In the genomic region with DNA sequence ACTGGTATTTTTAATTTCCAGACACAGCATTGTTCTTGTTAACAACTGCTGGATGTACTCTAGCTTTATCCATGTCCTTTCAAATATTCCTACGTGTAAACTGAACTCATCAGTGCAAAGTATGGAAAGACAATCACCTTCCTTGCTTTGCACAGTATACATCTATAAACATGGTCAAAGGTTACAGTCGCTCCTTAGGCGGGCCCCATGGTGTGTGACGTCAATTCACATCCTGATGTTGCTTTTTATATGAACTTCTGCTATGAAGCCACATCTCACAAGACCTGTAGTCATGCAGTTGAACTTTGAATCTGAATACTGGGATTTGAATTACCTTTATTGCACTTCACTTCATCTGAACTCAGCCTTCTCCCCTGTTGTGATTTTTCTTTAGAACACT, we compare ENCODE assay signal across 30 cellular contexts.
"Had no signal": no experiment of that assay in that cellular context is flagged by ENCODE, and none has a peak within 500 bp of the region (broad histone marks: within the 10 kb centered on the region; RNA-seq: fewer than 3 reads in every experiment).

No MANE protein-coding gene starts in this region.

- H3K27me3 ChIP-seq: brain microvascular endothelial cell had no signal

- H3K9ac ChIP-seq: KMS-11 had no signal

- H3K4me3 ChIP-seq: SK-N-MC had no signal

- ATAC-seq: activated CD8-positive, alpha-beta T cell treated with anti-CD3 and anti-CD28 coated beads for 36 hours; activated T-cell treated with anti-CD3 and anti-CD28 coated beads, Interleukin-2, amount 50 U/mL, for 72 hours; activated T-helper 17 cell treated with anti-CD3 and anti-CD28 coated beads, Interleukin-2, amount 50 U/mL, for 72 hours; PC-3; Right ventricle myocardium inferior had no signal

- DNase-seq: activated CD4-positive, alpha-beta T cell treated with anti-CD3 and anti-CD28 coated beads, Interleukin-2, amount 10 ng/mL, durations not matched to agents 24 days and 14 days; activated CD4-positive, alpha-beta T cell treated with anti-CD3 and anti-CD28 coated beads, Interleukin-2, amount 50 U/mL, for 4 hours; activated CD8-positive, alpha-beta T cell treated with anti-CD3 and anti-CD28 coated beads for 36 hours; activated effector memory CD4-positive, alpha-beta T cell treated with anti-CD3 and anti-CD28 coated beads, Interleukin-2, amount 50 U/mL, for 16 hours; activated naive CD4-positive, alpha-beta T cell; activated naive CD4-positive, alpha-beta T cell treated with anti-CD3 and anti-CD28 coated beads, Interleukin-2, amount 50 U/mL, for 16 hours; activated naive CD8-positive, alpha-beta T cell treated with anti-CD3 and anti-CD28 coated beads for 36 hours; activated T-cell treated with anti-CD3 and anti-CD28 coated beads, Interleukin-2, amount 50 U/mL, for 1 hour; activated T-cell treated with anti-CD3 and anti-CD28 coated beads, Interleukin-2, amount 50 U/mL, for 72 hours; amniotic stem cell; aorta; brain microvascular endothelial cell; central memory CD4-positive, alpha-beta T cell; NCI-H1105 treated with DMSO at 0.1 percent for 48 hours; NCI-H1436; NCI-H1694; NCI-H1930; NCI-H2081 treated with DMSO at 0.1 percent for 48 hours; NCI-H226; NCI-H446 treated with DMSO at 0.1 percent for 48 hours; NCI-H524 treated with DMSO at 0.1 percent for 48 hours; NK-92 treated with Interleukin-12 subunit alpha and Interleukin-12 subunit beta, amount 100 ng/mL, for 24 hours; PC-3 had no signal

- FAIRE-seq: RCC 7860, TTC549 had no signal

- H3K4me2 ChIP-seq: KMS-11 had no signal

- H3K36me3 ChIP-seq: brain microvascular endothelial cell had no signal

- H3K27ac ChIP-seq: brain microvascular endothelial cell, KMS-11, RWPE1, SK-N-MC had no signal
